ENCODE assay signal across 13 cellular contexts in the genomic region with DNA sequence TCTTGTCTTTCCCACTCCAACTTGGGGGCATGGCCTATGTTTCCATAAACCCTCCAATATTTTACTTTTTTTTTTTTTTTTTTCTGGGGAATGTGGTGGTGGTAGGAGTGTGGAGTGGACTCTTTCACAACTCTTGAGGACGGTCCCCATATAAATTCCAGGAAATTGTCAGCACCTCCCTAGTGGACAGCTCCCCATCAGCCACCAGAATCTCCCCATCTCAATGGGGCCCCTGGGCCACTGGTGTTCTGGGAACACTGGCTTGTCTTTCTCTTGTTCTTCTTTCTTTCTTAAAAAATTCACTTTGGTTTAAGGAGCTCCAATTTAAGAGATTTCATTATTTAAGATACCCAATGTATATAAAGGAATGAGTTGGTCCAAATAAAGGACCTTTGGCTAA.
DNase-seq lines count a peak whose midpoint lies in the region; ATAC-seq and TF ChIP-seq lines count a peak whose summit lies in the region.
"Had no signal": no experiment of that assay in that cellular context is flagged by ENCODE, and none has a peak within 500 bp of the region (broad histone marks: within the 10 kb centered on the region; RNA-seq: fewer than 3 reads in every experiment).

No MANE protein-coding gene starts in this region.

- H3K36me3 ChIP-seq in lower lobe of right lung = no peaks in the 10 kb centered on the region
- H3K36me3 ChIP-seq: BLaER1 treated with 17β-estradiol and CSF1 and Interleukin-3, amounts not matched to agents 10 nM and 100 nM had no signal

- no peak for TF ChIP-seq EP300 in Ishikawa (IDR thresholded peaks at IDR 0.05; ENCODE audit: borderline replicate concordance)

- H3K4me3 Mint-ChIP-seq in chondrocyte (ENCODE audit: unreplicated experiment) = no peak overlapping the region

- peak; percentile 56 for DNase-seq in AG08395 (ENCODE audit: low spot score)
- no peak for DNase-seq in chondrocyte (ENCODE audit: low spot score)
- no peak for DNase-seq in lower lobe of right lung
- DNase-seq in SW 1271 (lab: John Stamatoyannopoulos, UW) = no peak
- DNase-seq in NCI-H748 treated with DMSO at 0.1 percent for 48 hours (lab: John Stamatoyannopoulos, UW) = no peak
- DNase-seq: NCI-H1048; NCI-H526 treated with DMSO at 0.1 percent for 48 hours; stimulated activated CD4-positive, alpha-beta T cell treated with anti-CD3 and anti-CD28 coated beads, Interleukin-4, amount 100 ng/mL, for 1 hour; substantia nigra had no signal

- H3K4me1 ChIP-seq in lower lobe of right lung = peaks cover 42% of the 10 kb centered on the region

- ATAC-seq in lower lobe of right lung (peak in 1 of 2 donors; percentile 21), HG03045 (IDR thresholded peaks at IDR 0.05; ENCODE audit: unreplicated experiment) (no peak), HG03025 (IDR thresholded peaks at IDR 0.05; ENCODE audit: low FRiP score, unreplicated experiment) (no peak)

- no peaks in the 10 kb centered on the region for H3K27me3 Mint-ChIP-seq in chondrocyte (ENCODE audit: low read depth)

- no peaks in the 10 kb centered on the region for H3K36me3 Mint-ChIP-seq in chondrocyte (ENCODE audit: low read depth)

- H3K4me3 ChIP-seq in lower lobe of right lung = no peak overlapping the region
- H3K4me3 ChIP-seq: BLaER1 treated with 17β-estradiol and CSF1 and Interleukin-3, amounts not matched to agents 10 nM and 100 nM had no signal

- no peak for TF ChIP-seq CTCF in chondrocyte (IDR thresholded peaks at IDR 0.05)
- no peak for TF ChIP-seq CTCF in lower lobe of right lung (IDR thresholded peaks at IDR 0.05)

- no peak for TF ChIP-seq RAD21 in Ishikawa (IDR thresholded peaks at IDR 0.05; ENCODE audit: low read depth)

- intact Hi-C loops in lower lobe of right lung (cut with DNase I) = no loop called here

- peak overlapping the region; percentile 53 for H3K27ac ChIP-seq in lower lobe of right lung
- H3K27ac ChIP-seq: BLaER1 treated with 17β-estradiol and CSF1 and Interleukin-3, amounts not matched to agents 10 nM and 100 nM had no signal

- no peaks in the 10 kb centered on the region for H3K27me3 ChIP-seq in lower lobe of right lung (ENCODE audit: low read depth)
- H3K27me3 ChIP-seq: BLaER1 treated with 17β-estradiol and CSF1 and Interleukin-3, amounts not matched to agents 10 nM and 100 nM had no signal

- no peaks in the 10 kb centered on the region for H3K9me3 ChIP-seq in lower lobe of right lung

- peak overlapping the region; percentile 61 for H3K27ac Mint-ChIP-seq in chondrocyte (ENCODE audit: unreplicated experiment)

- no peaks in the 10 kb centered on the region for H3K9me3 Mint-ChIP-seq in chondrocyte (ENCODE audit: low read depth)

- H3K4me1 Mint-ChIP-seq in chondrocyte (ENCODE audit: low read depth) = peaks cover 43% of the 10 kb centered on the region

TF ChIP-seq in Ishikawa, 13 proteins besides CTCF, POLR2A, EP300 and RAD21:
- TF ChIP-seq NFIC (IDR thresholded peaks at IDR 0.05) (no peak), TCF12 (IDR thresholded peaks at IDR 0.05; ENCODE audit: low read depth) (no peak), USF1 (IDR thresholded peaks at IDR 0.05) (no peak), MAX (IDR thresholded peaks at IDR 0.05) (no peak), CEBPB (IDR thresholded peaks at IDR 0.05) (0 out of 2 replicates have a peak, but pooled peaks have one; percentile 34), CREB1 (IDR thresholded peaks at IDR 0.05; ENCODE audit: low read depth) (no peak), EGR1 (IDR thresholded peaks at IDR 0.05) (no peak), TAF1 (IDR thresholded peaks at IDR 0.05; ENCODE audit: low read depth) (no peak), ZBTB7A (IDR thresholded peaks at IDR 0.05; ENCODE audit: low read depth) (no peak), TEAD4 (IDR thresholded peaks at IDR 0.05) (no peak; the same call in 1 of the 2 replicates), YY1 (IDR thresholded peaks at IDR 0.05; ENCODE audit: low read depth) (no peak), FOXM1 (IDR thresholded peaks at IDR 0.05; ENCODE audit: borderline replicate concordance, low read depth) (no peak)
- TF ChIP-seq, protein P1, sequence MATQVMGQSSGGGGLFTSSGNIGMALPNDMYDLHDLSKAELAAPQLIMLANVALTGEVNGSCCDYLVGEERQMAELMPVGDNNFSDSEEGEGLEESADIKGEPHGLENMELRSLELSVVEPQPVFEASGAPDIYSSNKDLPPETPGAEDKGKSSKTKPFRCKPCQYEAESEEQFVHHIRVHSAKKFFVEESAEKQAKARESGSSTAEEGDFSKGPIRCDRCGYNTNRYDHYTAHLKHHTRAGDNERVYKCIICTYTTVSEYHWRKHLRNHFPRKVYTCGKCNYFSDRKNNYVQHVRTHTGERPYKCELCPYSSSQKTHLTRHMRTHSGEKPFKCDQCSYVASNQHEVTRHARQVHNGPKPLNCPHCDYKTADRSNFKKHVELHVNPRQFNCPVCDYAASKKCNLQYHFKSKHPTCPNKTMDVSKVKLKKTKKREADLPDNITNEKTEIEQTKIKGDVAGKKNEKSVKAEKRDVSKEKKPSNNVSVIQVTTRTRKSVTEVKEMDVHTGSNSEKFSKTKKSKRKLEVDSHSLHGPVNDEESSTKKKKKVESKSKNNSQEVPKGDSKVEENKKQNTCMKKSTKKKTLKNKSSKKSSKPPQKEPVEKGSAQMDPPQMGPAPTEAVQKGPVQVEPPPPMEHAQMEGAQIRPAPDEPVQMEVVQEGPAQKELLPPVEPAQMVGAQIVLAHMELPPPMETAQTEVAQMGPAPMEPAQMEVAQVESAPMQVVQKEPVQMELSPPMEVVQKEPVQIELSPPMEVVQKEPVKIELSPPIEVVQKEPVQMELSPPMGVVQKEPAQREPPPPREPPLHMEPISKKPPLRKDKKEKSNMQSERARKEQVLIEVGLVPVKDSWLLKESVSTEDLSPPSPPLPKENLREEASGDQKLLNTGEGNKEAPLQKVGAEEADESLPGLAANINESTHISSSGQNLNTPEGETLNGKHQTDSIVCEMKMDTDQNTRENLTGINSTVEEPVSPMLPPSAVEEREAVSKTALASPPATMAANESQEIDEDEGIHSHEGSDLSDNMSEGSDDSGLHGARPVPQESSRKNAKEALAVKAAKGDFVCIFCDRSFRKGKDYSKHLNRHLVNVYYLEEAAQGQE (IDR thresholded peaks at IDR 0.05; ENCODE audit: low read depth) = peak; percentile 91
